ENCODE assay signal across 26 cellular contexts in the genomic region with DNA sequence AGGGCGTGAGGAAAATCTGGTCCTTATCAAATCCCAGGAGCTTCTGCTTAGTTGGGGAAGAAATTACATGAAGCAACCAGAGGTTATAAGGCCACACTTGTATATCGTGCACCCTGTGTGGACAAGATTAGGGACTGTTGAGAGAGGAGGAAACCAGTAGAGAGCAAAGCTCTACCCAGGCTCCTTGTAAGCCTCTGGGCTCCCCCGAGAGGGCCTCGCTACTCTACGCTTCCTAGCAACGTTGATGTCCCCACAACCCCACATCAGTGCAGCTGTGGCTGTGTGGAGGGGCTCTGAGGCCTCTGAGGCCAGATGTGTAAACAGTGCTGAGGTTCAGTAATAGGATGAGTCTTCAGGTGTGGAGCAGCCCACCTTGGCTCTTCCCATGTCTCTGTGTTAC.
"Had no signal": no experiment of that assay in that cellular context is flagged by ENCODE, and none has a peak within 500 bp of the region (broad histone marks: within the 10 kb centered on the region; RNA-seq: fewer than 3 reads in every experiment).

No MANE protein-coding gene starts in this region.

- H3K9me3 ChIP-seq: colonic mucosa, gastrocnemius medialis, neutrophil, pancreas, right lobe of liver, thoracic aorta, tibial nerve, vagina had no signal

- H3K79me2 ChIP-seq: hepatocyte had no signal

- H3K4me3 Mint-ChIP-seq: dendritic cell treated with granulocyte-macrophage colony-stimulating factor and Interleukin-4, amounts not matched to agents 40 ng/mL and 50 ng/mL, for 4 days; endodermal cell; natural killer cell; neural crest cell; stimulated activated naive B cell treated with anti-CD40 and anti-IgM and Interleukin-4, amounts not matched to agents 10 μg/mL and 1 μg/mL and 100 μg/mL, for 72 hours; stimulated activated naive CD8-positive, alpha-beta T cell treated with anti-CD3 and anti-CD28 coated beads, Interleukin-15, Interleukin-2, amounts not matched to agents 100 ng/mL and 50 ng/mL, for 24 hours had no signal

- H3K27ac ChIP-seq: colonic mucosa, epithelial cell of prostate, gastrocnemius medialis, hepatocyte, neutrophil, pancreas, right lobe of liver, thoracic aorta, tibial nerve, vagina had no signal

- H3K9me3 Mint-ChIP-seq: dendritic cell treated with granulocyte-macrophage colony-stimulating factor and Interleukin-4, amounts not matched to agents 40 ng/mL and 50 ng/mL, for 4 days; endodermal cell; natural killer cell; neural crest cell; stimulated activated naive B cell treated with anti-CD40 and anti-IgM and Interleukin-4, amounts not matched to agents 10 μg/mL and 1 μg/mL and 100 μg/mL, for 72 hours; stimulated activated naive CD8-positive, alpha-beta T cell treated with anti-CD3 and anti-CD28 coated beads, Interleukin-15, Interleukin-2, amounts not matched to agents 100 ng/mL and 50 ng/mL, for 24 hours had no signal

- H3K4me3 ChIP-seq: colonic mucosa, gastrocnemius medialis, hepatocyte, pancreas, right lobe of liver, thoracic aorta, tibial nerve, vagina had no signal

- H3K27me3 ChIP-seq: colonic mucosa, gastrocnemius medialis, hepatocyte, neutrophil, pancreas, right lobe of liver, tibial nerve, vagina had no signal

- ATAC-seq: esophagus mucosa, gastrocnemius medialis, left lobe of liver, natural killer cell, pancreas, right lobe of liver had no signal

- H3K27ac Mint-ChIP-seq: dendritic cell treated with granulocyte-macrophage colony-stimulating factor and Interleukin-4, amounts not matched to agents 40 ng/mL and 50 ng/mL, for 4 days; endodermal cell; natural killer cell; stimulated activated naive B cell treated with anti-CD40 and anti-IgM and Interleukin-4, amounts not matched to agents 10 μg/mL and 1 μg/mL and 100 μg/mL, for 72 hours; stimulated activated naive CD8-positive, alpha-beta T cell treated with anti-CD3 and anti-CD28 coated beads, Interleukin-15, Interleukin-2, amounts not matched to agents 100 ng/mL and 50 ng/mL, for 24 hours had no signal

- H3K4me1 ChIP-seq: colonic mucosa, gastrocnemius medialis, vagina had no signal

- H2AFZ ChIP-seq: hepatocyte had no signal

- DNase-seq: colonic mucosa; effector CD8-positive, alpha-beta T cell; endodermal cell; foreskin fibroblast; gastrocnemius medialis; head of caudate nucleus; kidney; mesenchymal stem cell; natural killer cell; pancreas; right lobe of liver; small intestine; stimulated activated CD4-positive, alpha-beta T cell treated with anti-CD3 and anti-CD28 coated beads, Interleukin-15, amount 100 ng/mL, for 24 hours; stimulated activated CD4-positive, alpha-beta T cell treated with anti-CD3 and anti-CD28 coated beads, Interleukin-2, amount 100 ng/mL, for 48 hours; stimulated activated naive B cell treated with anti-CD40 and anti-IgM and Interleukin-4, amounts not matched to agents 10 μg/mL and 1 μg/mL and 100 μg/mL, for 72 hours had no signal

- H3K4me2 ChIP-seq: hepatocyte had no signal

- H3K27me3 Mint-ChIP-seq: dendritic cell treated with granulocyte-macrophage colony-stimulating factor and Interleukin-4, amounts not matched to agents 40 ng/mL and 50 ng/mL, for 4 days; stimulated activated naive B cell treated with anti-CD40 and anti-IgM and Interleukin-4, amounts not matched to agents 10 μg/mL and 1 μg/mL and 100 μg/mL, for 72 hours; stimulated activated naive CD8-positive, alpha-beta T cell treated with anti-CD3 and anti-CD28 coated beads, Interleukin-15, Interleukin-2, amounts not matched to agents 100 ng/mL and 50 ng/mL, for 24 hours had no signal

- H3K4me1 Mint-ChIP-seq: neural crest cell had no signal
